ENCODE assay signal across 8 cellular contexts in genomic region chr19:41261474-41262190, GRCh38. TPM values are rescaled to one million over a fixed set of nuclear protein-coding genes. Genes with fewer than 3 reads are reported as not detected.
DNase-seq lines count a peak whose midpoint lies in the region; ATAC-seq and TF ChIP-seq lines count a peak whose summit lies in the region.

No MANE protein-coding gene starts in this region.

- peaks cover 0 to 34% (median under 1%) of the 10 kb centered on the region in 3 donors for H3K36me3 ChIP-seq in esophagus squamous epithelium

- intact Hi-C loops in esophagus squamous epithelium (cut with DNase I) = loop anchor here (5.0 kb wide), 1 partner anchor 54 kb away; no protein-coding TSS in a partner anchor

- peaks cover 13% of the 10 kb centered on the region for H3K36me3 Mint-ChIP-seq in T-helper 17 cell (ENCODE audit: low read depth)

- peak; percentile 25 for DNase-seq in GM04503 (ENCODE audit: low read depth)
- DNase-seq in T-helper 17 cell = no peak
- DNase-seq in esophagus squamous epithelium (lab: John Stamatoyannopoulos, UW) = no peak
- peak; percentile 8 for DNase-seq in pons (ENCODE audit: low spot score)
- no peak for DNase-seq in midbrain (lab: John Stamatoyannopoulos, UW)
- DNase-seq in NOMO-1 (lab: John Stamatoyannopoulos, UW; ENCODE audit: unreplicated experiment in 2 of 2) = no peak

- peaks cover 13 to 25% (median 17%) of the 10 kb centered on the region in 3 donors for H3K4me1 ChIP-seq in esophagus squamous epithelium

- H3K4me1 Mint-ChIP-seq in T-helper 17 cell = peaks cover 42% of the 10 kb centered on the region

- no peaks in the 10 kb centered on the region for H3K27me3 Mint-ChIP-seq in T-helper 17 cell

- 41 to 48% methylated on average over 6 to 10 of the region's 10 CpGs for WGBS in esophagus squamous epithelium, 2 donors

- no peak for TF ChIP-seq CTCF in esophagus squamous epithelium (IDR thresholded peaks at IDR 0.05)

- peak overlapping the region; percentile 100 for H3K27ac Mint-ChIP-seq in T-helper 17 cell

- peak overlapping the region; percentile 95 for H3K4me3 Mint-ChIP-seq in T-helper 17 cell

- no peaks in the 10 kb centered on the region for H3K27me3 ChIP-seq in esophagus squamous epithelium

- H3K27ac ChIP-seq in esophagus squamous epithelium = peak overlapping the region; percentile 94 to 99 (median 98)

- no peak for ATAC-seq in T-helper 17 cell
- no peak for ATAC-seq in HG03045 (IDR thresholded peaks at IDR 0.05; ENCODE audit: unreplicated experiment)
- ATAC-seq in HG02884 (IDR thresholded peaks at IDR 0.05; ENCODE audit: unreplicated experiment) = no peak

- H3K9me3 ChIP-seq in T-helper 17 cell (ENCODE audit: control insufficient read depth, low read length, poor library complexity, severe bottlenecking) = no peaks in the 10 kb centered on the region
- no peaks in the 10 kb centered on the region for H3K9me3 ChIP-seq in esophagus squamous epithelium

- no peak for TF ChIP-seq POLR2A in esophagus squamous epithelium (IDR thresholded peaks at IDR 0.05)

- H3K4me3 ChIP-seq in esophagus squamous epithelium = peak overlapping the region; percentile 40 to 71 (median 56)

RNA-seq across cellular contexts. Expression of gene HNRNPUL1, which starts 2.5 kb away (rescaled TPM):
- total RNA-seq in T-helper 17 cell = 100 to 1,000 TPM; 316 to 329 TPM
- 100 to 1,000 TPM in 3 of 4 donors, 10 to 100 TPM in 1; 98.1 to 127 (median 113) TPM for total RNA-seq in esophagus squamous epithelium

RNA-seq across cellular contexts. Expression of gene AXL, which starts 42.6 kb away (rescaled TPM):
- total RNA-seq in T-helper 17 cell (under 1 TPM; 0.22 to 0.44 TPM), esophagus squamous epithelium (10 to 100 TPM in 2 of 4 donors, 1 to 10 TPM in 2; 5.3 to 40.2 (median 17.3) TPM)

RNA-seq across cellular contexts. Expression of gene CCDC97, which starts 48.3 kb away (rescaled TPM):
- total RNA-seq in T-helper 17 cell (10 to 100 TPM; 34.7 to 35.4 TPM), esophagus squamous epithelium (10 to 100 TPM in 3 of 4 donors, 1 to 10 TPM in 1; 9.4 to 19.5 (median 14.7) TPM)

Comparison
In these comparisons a context has a peak if more than half of its experiments do, and no peak if none do; other contexts are left out.
1. DNase-seq: peak in GM04503 (single experiment) and pons (single experiment); none in T-helper 17 cell (0 of 3), esophagus squamous epithelium (single experiment), midbrain (single experiment) and NOMO-1 (0 of 2).
2. RNA of gene AXL, which starts 42.6 kb away (total RNA-seq): 5.3 to 40.2 TPM in esophagus squamous epithelium; 0.22 to 0.44 TPM in T-helper 17 cell; every median in the first group is over 4 times any median in the second.